15 cellular contexts compared by ENCODE assay signal in genomic region chr6:125546827-125547226, GRCh38.
A peak's percentile ranks its signal among the peaks of the same experiment; 100 is the strongest.
DNase-seq lines count a peak whose midpoint lies in the region; ATAC-seq, FAIRE-seq and TF ChIP-seq lines count a peak whose summit lies in the region.
"Had no signal": no experiment of that assay in that cellular context is flagged by ENCODE, and none has a peak within 500 bp of the region (broad histone marks: within the 10 kb centered on the region; RNA-seq: fewer than 3 reads in every experiment).

No MANE protein-coding gene starts in this region.

- no peak overlapping the region for H2BK5ac ChIP-seq in H9 (ENCODE audit: insufficient read length, low read length)

- peaks cover 0 to 5% of the 10 kb centered on the region in 2 experiments; a peak in 2 of 5 replicates for H3K9me3 Mint-ChIP-seq in H9

- peaks cover 0 to 5% (median 0%) of the 10 kb centered on the region in 3 experiments; a peak in 1 of 7 replicates for H3K36me3 Mint-ChIP-seq in H9 (ENCODE audit: insufficient read depth in 1 of 3, low read depth in 3 of 3)
- H3K36me3 Mint-ChIP-seq in T-helper 17 cell (ENCODE audit: low read depth) = no peaks in the 10 kb centered on the region

- no peak overlapping the region for H3T11ph ChIP-seq in H9 (ENCODE audit: low read length)

- H3K79me1 ChIP-seq in H9 (ENCODE audit: insufficient read depth, low read depth, low read length, poor library complexity, severe bottlenecking) = no peaks in the 10 kb centered on the region

- H3K36me3 ChIP-seq in SK-N-MC (ENCODE audit: insufficient read depth, low read length) (no peaks in the 10 kb centered on the region), colonic mucosa (no peaks in the 10 kb centered on the region), small intestine (ENCODE audit: control insufficient read depth in 2 of 2, insufficient read depth in 2 of 2, low read length in 2 of 2) (no peaks in the 10 kb centered on the region), vagina (no peaks in the 10 kb centered on the region)
- H3K36me3 ChIP-seq: BE2C, neutrophil had no signal

- no peak overlapping the region for H3K56ac ChIP-seq in H9 (ENCODE audit: insufficient read length, low read depth, low read length)

- no peak overlapping the region for H3K18ac ChIP-seq in H9 (ENCODE audit: insufficient read length, low read depth, low read length)

- H3K27ac ChIP-seq in A549 (no peak overlapping the region), H9 (ENCODE audit: insufficient read length, low read depth, low read length) (no peak overlapping the region), SK-N-MC (peak overlapping the region; percentile 82), colonic mucosa (no peak overlapping the region), small intestine (ENCODE audit: low read depth in 1 of 2, low read length in 1 of 2) (no peak overlapping the region), vagina (no peak overlapping the region)
- H3K27ac ChIP-seq: neutrophil had no signal

- POLR2A ChIA-PET in A549 (lab: Yijun Ruan, JAX) = no interaction called here

- no peak overlapping the region for H2AFZ ChIP-seq in H9 (ENCODE audit: low read length)

- H2BK15ac ChIP-seq in H9 (ENCODE audit: low read depth, low read length) = no peak overlapping the region

- no peak for TF ChIP-seq POLR2A in A549 (IDR thresholded peaks at IDR 0.05; ENCODE audit: low read length)
- no peak for TF ChIP-seq POLR2A in vagina (IDR thresholded peaks at IDR 0.05)

- TF ChIP-seq EP300 in A549 (IDR thresholded peaks at IDR 0.05) = no peak

- H3K27me3 ChIP-seq in H9 (ENCODE audit: insufficient read depth, low read length) (no peaks in the 10 kb centered on the region), colonic mucosa (no peaks in the 10 kb centered on the region), small intestine (ENCODE audit: control insufficient read depth in 2 of 2, insufficient read depth in 2 of 2, low read length in 2 of 2) (no peaks in the 10 kb centered on the region), vagina (no peaks in the 10 kb centered on the region)
- H3K27me3 ChIP-seq: neutrophil had no signal

- CTCF ChIA-PET in A549 (lab: Yijun Ruan, JAX) = interaction anchor here (1.6 kb wide), 1 partner anchor 233 kb away, joined by 4 read pairs; no protein-coding TSS in a partner anchor

- H3K4me3 Mint-ChIP-seq in H9 (no peak overlapping the region), T-helper 17 cell (no peak overlapping the region)

- no peak overlapping the region for H3K4ac ChIP-seq in H9 (ENCODE audit: low read depth, low read length)

- H3K27me3 Mint-ChIP-seq in H9 (ENCODE audit: low read depth) = no peaks in the 10 kb centered on the region; the same call in 1 of the 2 replicates
- peaks cover 40% of the 10 kb centered on the region for H3K27me3 Mint-ChIP-seq in T-helper 17 cell

- no peak overlapping the region for H4K5ac ChIP-seq in H9 (ENCODE audit: insufficient read length, low read depth, low read length)

- ATAC-seq in A549 (peak; percentile 54 to 67; a peak in 5 of 6 replicates), T-helper 17 cell (no peak)

- no peak overlapping the region for H3K27ac Mint-ChIP-seq in H9
- H3K27ac Mint-ChIP-seq in T-helper 17 cell = no peak overlapping the region

- no peak overlapping the region for H3K14ac ChIP-seq in H9 (ENCODE audit: insufficient read depth, low read length)

- H3K9me3 ChIP-seq in A549 (no peaks in the 10 kb centered on the region), H9 (ENCODE audit: control insufficient read depth, low read depth, low read length) (no peaks in the 10 kb centered on the region), SK-N-MC (ENCODE audit: low read depth, low read length) (no peaks in the 10 kb centered on the region), colonic mucosa (no peaks in the 10 kb centered on the region), small intestine (ENCODE audit: control insufficient read depth, low read depth) (no peaks in the 10 kb centered on the region), vagina (no peaks in the 10 kb centered on the region), T-helper 17 cell (ENCODE audit: control insufficient read depth, low read length, poor library complexity, severe bottlenecking) (no peaks in the 10 kb centered on the region)
- H3K9me3 ChIP-seq: BE2C, neutrophil had no signal

- H3K4me2 ChIP-seq in A549 (no peak overlapping the region), H9 (ENCODE audit: insufficient read depth, insufficient read length, low read length) (no peak overlapping the region)

- intact Hi-C loops in colonic mucosa (cut with DNase I) = no loop called here
- intact Hi-C loops in vagina (cut with DNase I) = no loop called here

- no peak overlapping the region for H2BK12ac ChIP-seq in H9 (ENCODE audit: insufficient read length, low read depth, low read length)

- H3K4me1 Mint-ChIP-seq in H9 = peaks cover 16 to 25% of the 10 kb centered on the region in 2 experiments
- H3K4me1 Mint-ChIP-seq in T-helper 17 cell = peaks cover 2% of the 10 kb centered on the region

- H4K91ac ChIP-seq in H9 (ENCODE audit: insufficient read length, low read depth, low read length) = no peak overlapping the region

- no peak overlapping the region for H3K9ac ChIP-seq in H9 (ENCODE audit: extremely low read depth, insufficient read length, low read length)
- no peak overlapping the region for H3K9ac ChIP-seq in SK-N-MC (ENCODE audit: insufficient read length)
- H3K9ac ChIP-seq in colonic mucosa (ENCODE audit: low read depth in 2 of 2, low read length in 2 of 2) = no peak overlapping the region

- no peaks in the 10 kb centered on the region for H3K4me1 ChIP-seq in A549
- H3K4me1 ChIP-seq in H9 (ENCODE audit: insufficient read depth, low read length) = no peaks in the 10 kb centered on the region; the same call in 1 of the 2 replicates
- H3K4me1 ChIP-seq in colonic mucosa = no peaks in the 10 kb centered on the region
- H3K4me1 ChIP-seq in small intestine (ENCODE audit: control insufficient read depth in 2 of 2, insufficient read depth in 1 of 2, low read depth in 1 of 2, low read length in 1 of 2) = no peaks in the 10 kb centered on the region
- no peaks in the 10 kb centered on the region for H3K4me1 ChIP-seq in vagina
- H3K4me1 ChIP-seq: BE2C had no signal

- H4K20me1 ChIP-seq in H9 (ENCODE audit: control insufficient read depth, insufficient read depth, insufficient read length) = no peaks in the 10 kb centered on the region

- FAIRE-seq in A549 (lab: Jason Lieb, UNC) (no peak), small intestine (lab: Jason Lieb, UNC) (no peak)
- FAIRE-seq: kidney had no signal

- H3K79me2 ChIP-seq in H9 (ENCODE audit: insufficient read depth, low read length) = no peaks in the 10 kb centered on the region

- no peak overlapping the region for H2AK5ac ChIP-seq in H9 (ENCODE audit: insufficient read length, low read length)

- DNase-seq in A549 (ENCODE audit: low read depth in 1 of 2, low spot score in 1 of 2) (peak in 1 of 2 experiments; percentile 26), H9 (no peak), SK-N-MC (ENCODE audit: low read depth, low spot score) (no peak), foreskin melanocyte (peak; percentile 29), colonic mucosa (no peak), small intestine (no peak), vagina (ENCODE audit: extremely low spot score in 2 of 2) (no peak), T-helper 17 cell (no peak)
- DNase-seq: anterior cingulate cortex; BE2C; kidney; stimulated activated CD4-positive, alpha-beta T cell treated with anti-CD3 and anti-CD28 coated beads, Interleukin-1b, Interleukin-23, amount 100 ng/mL, for 48 hours; stimulated activated naive CD4-positive, alpha-beta T cell; T-helper 2 cell had no signal

- no peak overlapping the region for H2BK120ac ChIP-seq in H9 (ENCODE audit: low read depth, low read length, poor library complexity, severe bottlenecking)

- no peak overlapping the region for H3K4me3 ChIP-seq in A549
- peak overlapping the region; percentile 63 for H3K4me3 ChIP-seq in SK-N-MC
- H3K4me3 ChIP-seq in colonic mucosa = no peak overlapping the region
- no peak overlapping the region for H3K4me3 ChIP-seq in small intestine (ENCODE audit: low read depth in 1 of 2, low read length in 2 of 2)
- H3K4me3 ChIP-seq in vagina = no peak overlapping the region

- H3K23ac ChIP-seq in H9 (ENCODE audit: insufficient read length, low read depth, low read length) = no peak overlapping the region

- WGBS in A549 (ENCODE audit: missing lambda C conversion rate) = 20% methylated on average over 4 of the region's 5 CpGs
- WGBS in H9 (ENCODE audit: extremely low coverage, insufficient read length, low lambda C conversion rate) = no CpG with 5 or more reads among the region's 5 CpGs
- WGBS in small intestine, 3 donors = 37 to 51% (median 41%) methylated on average over 5 of the region's 5 CpGs

- H4K8ac ChIP-seq in H9 (replicated peaks; ENCODE audit: insufficient read length, low read depth, low read length) = no peak overlapping the region

- TF ChIP-seq CTCF in A549 (IDR thresholded peaks at IDR 0.05) (no peak), H9 (conservative IDR thresholded peaks at IDR 0.05) (peak; percentile 26; the same call in 1 of the 3 replicates), colonic mucosa (IDR thresholded peaks at IDR 0.05) (no peak), vagina (IDR thresholded peaks at IDR 0.05) (no peak)

- H3K23me2 ChIP-seq in H9 (ENCODE audit: insufficient read length, low read depth, low read length, poor library complexity, severe bottlenecking) = no peaks in the 10 kb centered on the region

- no peak overlapping the region for H2BK20ac ChIP-seq in H9 (ENCODE audit: low read depth, low read length, poor library complexity, severe bottlenecking)

- no peak for TF ChIP-seq RAD21 in A549 (conservative IDR thresholded peaks at IDR 0.05 in 1 of 2, IDR thresholded peaks at IDR 0.05 in 1 of 2)

TF ChIP-seq in A549, 52 proteins besides CTCF, POLR2A, EP300 and RAD21:
- TF ChIP-seq HOXA7 (CRISPR knock-in tag; IDR thresholded peaks at IDR 0.05) (no peak), ZNF302 (CRISPR knock-in tag; IDR thresholded peaks at IDR 0.05) (no peak), MAX (IDR thresholded peaks at IDR 0.05) (no peak)
